9 cellular contexts compared by ENCODE assay signal in the genomic region with DNA sequence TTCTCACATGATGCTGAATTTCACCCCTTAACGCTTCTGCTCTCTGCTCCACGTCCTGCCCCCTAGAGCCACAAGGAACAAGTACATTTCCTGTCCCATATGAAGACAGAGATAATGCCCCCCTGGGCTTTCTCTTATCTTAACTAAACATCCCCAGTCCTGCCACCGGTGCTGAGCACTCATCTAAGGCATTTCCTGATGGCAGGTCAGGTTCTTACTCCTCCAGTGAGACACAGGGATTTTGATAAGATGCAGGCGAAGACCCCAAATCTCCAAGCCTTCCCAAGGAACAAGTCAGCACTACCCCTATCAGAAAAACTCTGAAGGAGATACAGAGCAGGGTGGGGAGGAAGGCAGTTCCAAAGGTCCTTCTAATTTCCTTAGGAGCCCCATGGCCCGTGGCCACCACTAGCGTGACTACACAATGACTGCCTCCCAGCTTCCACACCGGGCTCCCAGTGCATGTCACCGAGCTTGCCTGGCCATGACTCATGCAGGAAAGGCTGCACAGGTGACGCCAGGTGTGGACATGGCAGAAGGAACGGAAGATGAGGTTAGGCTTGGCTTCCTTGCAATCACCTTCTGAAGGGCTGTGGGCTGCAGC.
DNase-seq lines count a peak whose midpoint lies in the region; ATAC-seq and TF ChIP-seq lines count a peak whose summit lies in the region.
"Had no signal": no experiment of that assay in that cellular context is flagged by ENCODE, and none has a peak within 500 bp of the region (broad histone marks: within the 10 kb centered on the region; RNA-seq: fewer than 3 reads in every experiment).

No MANE protein-coding gene starts in this region.

- no peak overlapping the region for H3K4me3 ChIP-seq in OCI-LY7 (ENCODE audit: low read depth, low read length, poor library complexity, severe bottlenecking)
- no peak overlapping the region for H3K4me3 ChIP-seq in epithelial cell of esophagus (ENCODE audit: low read length)
- no peak overlapping the region for H3K4me3 ChIP-seq in trophoblast cell (ENCODE audit: low read depth, low read length)
- H3K4me3 ChIP-seq: SJSA1 had no signal

- no peak overlapping the region for H2AFZ ChIP-seq in OCI-LY7 (ENCODE audit: low read length)
- H2AFZ ChIP-seq in trophoblast cell (ENCODE audit: insufficient read depth, low read length, poor library complexity), result no peak overlapping the region

- ATAC-seq in T-helper 17 cell (no peak), GM19023 (IDR thresholded peaks at IDR 0.05; ENCODE audit: unreplicated experiment) (no peak)

- BruUV-seq in OCI-LY7 (replicated peaks; lab: Mats Ljungman, UMichigan), result no TSS peak

- H2BK120ac ChIP-seq in trophoblast cell (ENCODE audit: insufficient read depth, low read length, poor library complexity), result no peak overlapping the region

- no peak for DNase-seq in GM13976 (ENCODE audit: low spot score)
- no peak for DNase-seq in OCI-LY7 (ENCODE audit: low spot score)
- peak; percentile 84 for DNase-seq in epithelial cell of esophagus (ENCODE audit: low read depth)
- DNase-seq in trophoblast cell, result peak; percentile 93 to 94
- no peak for DNase-seq in stimulated activated CD4-positive, alpha-beta T cell treated with anti-CD3 and anti-CD28 coated beads, Interleukin-4, amount 100 ng/mL, for 4 hours
- DNase-seq in T-helper 17 cell, result no peak
- no peak for DNase-seq in AG08395 (ENCODE audit: low spot score)

- intact Hi-C loops in OCI-LY7 (cut with micrococcal nuclease; ENCODE audit: unreplicated experiment), result no loop called here

- H3K4me1 ChIP-seq in OCI-LY7 (ENCODE audit: insufficient read depth, low read length, poor library complexity, severe bottlenecking) (no peaks in the 10 kb centered on the region), trophoblast cell (ENCODE audit: control insufficient read depth in 1 of 2, insufficient read depth in 2 of 2, low read length in 2 of 2) (peaks cover 13 to 26% of the 10 kb centered on the region in 2 experiments)

- peak overlapping the region; percentile 28 for H3K18ac ChIP-seq in trophoblast cell (ENCODE audit: low read length)

- H3K4ac ChIP-seq in trophoblast cell (ENCODE audit: low read depth, low read length), result no peak overlapping the region

- H3K4me1 Mint-ChIP-seq in T-helper 17 cell, result peaks cover 5% of the 10 kb centered on the region

- H3K14ac ChIP-seq in trophoblast cell (ENCODE audit: low read length), result peak overlapping the region; percentile 66

- H3K79me1 ChIP-seq in trophoblast cell (ENCODE audit: low read length), result peaks cover 23% of the 10 kb centered on the region

- H3K36me3 ChIP-seq in OCI-LY7 (ENCODE audit: insufficient read depth, low read length) (no peaks in the 10 kb centered on the region), trophoblast cell (ENCODE audit: control insufficient read depth in 1 of 2, insufficient read depth in 2 of 2, low read length in 2 of 2) (no peaks in the 10 kb centered on the region)
- H3K36me3 ChIP-seq: SJSA1 had no signal

- H3K4me3 Mint-ChIP-seq in T-helper 17 cell, result no peak overlapping the region

- peak overlapping the region; percentile 85 for H4K91ac ChIP-seq in trophoblast cell (ENCODE audit: low read depth, low read length)

- H2AK5ac ChIP-seq in trophoblast cell (ENCODE audit: low read length), result no peak overlapping the region

- no peak overlapping the region for H4K12ac ChIP-seq in trophoblast cell (ENCODE audit: low read depth, low read length)

- in situ Hi-C loops in GM13976 (cut with MboI; ENCODE audit: low sequenced_read_pairs, unreplicated experiment), result no loop called here

- no peaks in the 10 kb centered on the region for H3K9me2 ChIP-seq in OCI-LY7 (ENCODE audit: insufficient read depth, low read length)

- POLR2A ChIA-PET in OCI-LY7 (lab: Charles Lee), result interaction anchor here (0.8 kb wide), 1 partner anchor 16 kb away, joined by 3 read pairs; no protein-coding TSS in a partner anchor

- no peaks in the 10 kb centered on the region for H3K27me3 ChIP-seq in trophoblast cell (ENCODE audit: insufficient read depth, low read length)
- H3K27me3 ChIP-seq: SJSA1 had no signal

- H3K23ac ChIP-seq in trophoblast cell (ENCODE audit: low read length), result no peak overlapping the region

- H4K8ac ChIP-seq in trophoblast cell (ENCODE audit: low read depth, low read length), result peak overlapping the region; percentile 32

- no peak overlapping the region for H3K27ac ChIP-seq in OCI-LY7 (ENCODE audit: low read depth, low read length, poor library complexity, severe bottlenecking)
- H3K27ac ChIP-seq in trophoblast cell (ENCODE audit: low read depth, low read length), result peak overlapping the region; percentile 76
- H3K27ac ChIP-seq: SJSA1 had no signal

- no peaks in the 10 kb centered on the region; the same call in 1 of the 2 replicates for H4K20me1 ChIP-seq in OCI-LY7 (ENCODE audit: insufficient read depth, low read length)

- CTCF ChIA-PET in OCI-LY7 (lab: Charles Lee; ENCODE audit: unreplicated experiment), result no interaction called here

- no peaks in the 10 kb centered on the region for H3K79me2 ChIP-seq in OCI-LY7 (ENCODE audit: insufficient read depth, low read depth, low read length)
- H3K79me2 ChIP-seq in trophoblast cell (ENCODE audit: control insufficient read depth, insufficient read depth, low read length, poor library complexity), result no peaks in the 10 kb centered on the region

- TF ChIP-seq CTCF in GM13976 (IDR thresholded peaks at IDR 0.05; ENCODE audit: borderline replicate concordance, control extremely low read depth, extremely low read depth, insufficient read depth, missing control alignments), result peak; percentile 24
- TF ChIP-seq CTCF in OCI-LY7 (conservative IDR thresholded peaks at IDR 0.05; ENCODE audit: low read length), result peak; percentile 52
- no peak for TF ChIP-seq CTCF in epithelial cell of esophagus (IDR thresholded peaks at IDR 0.05; ENCODE audit: insufficient read depth, low read depth, low read length, missing control alignments)

- H3K4me2 ChIP-seq in OCI-LY7 (ENCODE audit: low read length) (no peak overlapping the region), trophoblast cell (ENCODE audit: low read length) (no peak overlapping the region)

- H2BK12ac ChIP-seq in trophoblast cell (ENCODE audit: low read length), result peak overlapping the region; percentile 87

- H3K9ac ChIP-seq in trophoblast cell (ENCODE audit: low read length), result no peak overlapping the region

- no peaks in the 10 kb centered on the region for H3K36me3 Mint-ChIP-seq in T-helper 17 cell (ENCODE audit: low read depth)

- H3K9me3 ChIP-seq in OCI-LY7 (ENCODE audit: low read length), result no peaks in the 10 kb centered on the region
- peaks cover 2% of the 10 kb centered on the region for H3K9me3 ChIP-seq in trophoblast cell (ENCODE audit: insufficient read depth, low read depth, low read length)
- no peaks in the 10 kb centered on the region for H3K9me3 ChIP-seq in T-helper 17 cell (ENCODE audit: control insufficient read depth, low read length, poor library complexity, severe bottlenecking)
- H3K9me3 ChIP-seq: SJSA1 had no signal

- no CpG with 5 or more reads among the region's 10 CpGs for WGBS in trophoblast cell (ENCODE audit: extremely low coverage, insufficient coverage, insufficient read length)

- H3K27me3 Mint-ChIP-seq in T-helper 17 cell, result no peaks in the 10 kb centered on the region

- H3K27ac Mint-ChIP-seq in T-helper 17 cell, result no peak overlapping the region

- H2BK5ac ChIP-seq in trophoblast cell (ENCODE audit: low read depth, low read length, poor library complexity), result peak overlapping the region; percentile 75

Comparison
In these comparisons a context has a peak if more than half of its experiments do, and no peak if none do; other contexts are left out.
1. DNase-seq: peak in epithelial cell of esophagus (single experiment) and trophoblast cell (2 of 2); none in GM13976 (single experiment), OCI-LY7 (single experiment), stimulated activated CD4-positive, alpha-beta T cell treated with anti-CD3 and anti-CD28 coated beads, Interleukin-4, amount 100 ng/mL, for 4 hours (0 of 2), T-helper 17 cell (0 of 3) and AG08395 (single experiment).